1 cellular context compared by ENCODE assay signal in genomic region chr4:69832326-69833030, GRCh38.
TF ChIP-seq lines count a peak whose summit lies in the region.

No MANE protein-coding gene starts in this region.

TF ChIP-seq in HepG2, 621 proteins besides CTCF, POLR2A, EP300 and RAD21 (continued from another document and continues in another):
- TF ChIP-seq, protein P1, sequence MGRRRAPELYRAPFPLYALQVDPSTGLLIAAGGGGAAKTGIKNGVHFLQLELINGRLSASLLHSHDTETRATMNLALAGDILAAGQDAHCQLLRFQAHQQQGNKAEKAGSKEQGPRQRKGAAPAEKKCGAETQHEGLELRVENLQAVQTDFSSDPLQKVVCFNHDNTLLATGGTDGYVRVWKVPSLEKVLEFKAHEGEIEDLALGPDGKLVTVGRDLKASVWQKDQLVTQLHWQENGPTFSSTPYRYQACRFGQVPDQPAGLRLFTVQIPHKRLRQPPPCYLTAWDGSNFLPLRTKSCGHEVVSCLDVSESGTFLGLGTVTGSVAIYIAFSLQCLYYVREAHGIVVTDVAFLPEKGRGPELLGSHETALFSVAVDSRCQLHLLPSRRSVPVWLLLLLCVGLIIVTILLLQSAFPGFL (CRISPR knock-in tag; IDR thresholded peaks at IDR 0.05): no peak
- TF ChIP-seq ZFX (CRISPR knock-in tag; IDR thresholded peaks at IDR 0.05; ENCODE audit: low read depth) (no peak), ZFP36L2 (CRISPR knock-in tag; IDR thresholded peaks at IDR 0.05) (no peak), ZNF598 (CRISPR knock-in tag; IDR thresholded peaks at IDR 0.05; ENCODE audit: borderline replicate concordance) (no peak), ZNF281 (CRISPR knock-in tag; IDR thresholded peaks at IDR 0.05; ENCODE audit: borderline replicate concordance) (peak; percentile 82), MYPOP (CRISPR knock-in tag; IDR thresholded peaks at IDR 0.05) (no peak), RFX1 (IDR thresholded peaks at IDR 0.05) (no peak), ZNF503 (CRISPR knock-in tag; IDR thresholded peaks at IDR 0.05) (peak; percentile 88), ETS1 (CRISPR knock-in tag; IDR thresholded peaks at IDR 0.05) (no peak), SAFB2 (CRISPR knock-in tag; IDR thresholded peaks at IDR 0.05; ENCODE audit: borderline replicate concordance, low read depth) (no peak), ZNF773 (CRISPR knock-in tag; IDR thresholded peaks at IDR 0.05; ENCODE audit: borderline replicate concordance) (no peak), ETV6 (CRISPR knock-in tag; conservative IDR thresholded peaks at IDR 0.05) (no peak), ESRRA (CRISPR knock-in tag; IDR thresholded peaks at IDR 0.05; ENCODE audit: low read depth) (no peak), ZSCAN21 (CRISPR knock-in tag; IDR thresholded peaks at IDR 0.05; ENCODE audit: borderline replicate concordance) (no peak), MTA3 (CRISPR knock-in tag; IDR thresholded peaks at IDR 0.05) (no peak), BRF2 (CRISPR knock-in tag; IDR thresholded peaks at IDR 0.05) (no peak), JDP2 (CRISPR knock-in tag; IDR thresholded peaks at IDR 0.05; ENCODE audit: borderline replicate concordance) (no peak), BATF2 (CRISPR knock-in tag; IDR thresholded peaks at IDR 0.05) (no peak), ZNF577 (CRISPR knock-in tag; IDR thresholded peaks at IDR 0.05; ENCODE audit: borderline replicate concordance, low read depth) (no peak), YEATS2 (CRISPR knock-in tag; IDR thresholded peaks at IDR 0.05; ENCODE audit: borderline replicate concordance) (no peak; the same call in 1 of the 2 replicates), SALL1 (CRISPR knock-in tag; IDR thresholded peaks at IDR 0.05) (peak; percentile 97), CC2D1A (CRISPR knock-in tag; IDR thresholded peaks at IDR 0.05) (no peak), SIN3B (IDR thresholded peaks at IDR 0.05; ENCODE audit: low read length) (no peak), ZNF235 (CRISPR knock-in tag; IDR thresholded peaks at IDR 0.05; ENCODE audit: borderline replicate concordance) (no peak), REL (CRISPR knock-in tag; conservative IDR thresholded peaks at IDR 0.05) (no peak), ZMYM2 (CRISPR knock-in tag; IDR thresholded peaks at IDR 0.05) (peak; percentile 64; the same call in 1 of the 2 replicates), SP140L (CRISPR knock-in tag; IDR thresholded peaks at IDR 0.05; ENCODE audit: borderline replicate concordance) (no peak), ZFP82 (CRISPR knock-in tag; IDR thresholded peaks at IDR 0.05; ENCODE audit: borderline replicate concordance) (no peak), ZNF253 (CRISPR knock-in tag; IDR thresholded peaks at IDR 0.05; ENCODE audit: borderline replicate concordance) (no peak), ZNF746 (CRISPR knock-in tag; IDR thresholded peaks at IDR 0.05) (no peak), ZNF468 (CRISPR knock-in tag; IDR thresholded peaks at IDR 0.05) (no peak), YEATS4 (CRISPR knock-in tag; IDR thresholded peaks at IDR 0.05; ENCODE audit: borderline replicate concordance) (peak; percentile 58; the same call in 1 of the 2 replicates), ZNF737 (CRISPR knock-in tag; IDR thresholded peaks at IDR 0.05; ENCODE audit: borderline replicate concordance) (no peak), ZNF274 (CRISPR knock-in tag; IDR thresholded peaks at IDR 0.05) (no peak), HDAC2 (CRISPR knock-in tag; IDR thresholded peaks at IDR 0.05) (peak; percentile 96), ZFP37 (CRISPR knock-in tag; IDR thresholded peaks at IDR 0.05; ENCODE audit: borderline replicate concordance) (no peak), TBP (CRISPR knock-in tag; IDR thresholded peaks at IDR 0.05) (0 out of 2 replicates have a peak, but pooled peaks have one; percentile 35), ARNT2 (CRISPR knock-in tag; IDR thresholded peaks at IDR 0.05; ENCODE audit: low read depth) (peak; percentile 50; the same call in 1 of the 2 replicates), NKX3-1 (CRISPR knock-in tag; IDR thresholded peaks at IDR 0.05) (peak; percentile 83; the same call in 1 of the 2 replicates), ZBTB37 (CRISPR knock-in tag; IDR thresholded peaks at IDR 0.05) (no peak), ZNF343 (CRISPR knock-in tag; IDR thresholded peaks at IDR 0.05) (no peak), SRY (CRISPR knock-in tag; IDR thresholded peaks at IDR 0.05) (no peak), DDIT3 (CRISPR knock-in tag; IDR thresholded peaks at IDR 0.05) (no peak), THRA (CRISPR knock-in tag; IDR thresholded peaks at IDR 0.05; ENCODE audit: borderline replicate concordance) (peak; percentile 87; the same call in 1 of the 2 replicates), TMF1 (CRISPR knock-in tag; IDR thresholded peaks at IDR 0.05; ENCODE audit: low read depth) (no peak)
- TF ChIP-seq, protein P2, sequence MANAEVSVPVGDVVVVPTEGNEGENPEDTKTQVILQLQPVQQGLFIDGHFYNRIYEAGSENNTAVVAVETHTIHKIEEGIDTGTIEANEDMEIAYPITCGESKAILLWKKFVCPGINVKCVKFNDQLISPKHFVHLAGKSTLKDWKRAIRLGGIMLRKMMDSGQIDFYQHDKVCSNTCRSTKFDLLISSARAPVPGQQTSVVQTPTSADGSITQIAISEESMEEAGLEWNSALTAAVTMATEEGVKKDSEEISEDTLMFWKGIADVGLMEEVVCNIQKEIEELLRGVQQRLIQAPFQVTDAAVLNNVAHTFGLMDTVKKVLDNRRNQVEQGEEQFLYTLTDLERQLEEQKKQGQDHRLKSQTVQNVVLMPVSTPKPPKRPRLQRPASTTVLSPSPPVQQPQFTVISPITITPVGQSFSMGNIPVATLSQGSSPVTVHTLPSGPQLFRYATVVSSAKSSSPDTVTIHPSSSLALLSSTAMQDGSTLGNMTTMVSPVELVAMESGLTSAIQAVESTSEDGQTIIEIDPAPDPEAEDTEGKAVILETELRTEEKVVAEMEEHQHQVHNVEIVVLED (CRISPR knock-in tag; IDR thresholded peaks at IDR 0.05; ENCODE audit: borderline replicate concordance): peak; percentile 39; the same call in 1 of the 2 replicates
- TF ChIP-seq, protein P3, sequence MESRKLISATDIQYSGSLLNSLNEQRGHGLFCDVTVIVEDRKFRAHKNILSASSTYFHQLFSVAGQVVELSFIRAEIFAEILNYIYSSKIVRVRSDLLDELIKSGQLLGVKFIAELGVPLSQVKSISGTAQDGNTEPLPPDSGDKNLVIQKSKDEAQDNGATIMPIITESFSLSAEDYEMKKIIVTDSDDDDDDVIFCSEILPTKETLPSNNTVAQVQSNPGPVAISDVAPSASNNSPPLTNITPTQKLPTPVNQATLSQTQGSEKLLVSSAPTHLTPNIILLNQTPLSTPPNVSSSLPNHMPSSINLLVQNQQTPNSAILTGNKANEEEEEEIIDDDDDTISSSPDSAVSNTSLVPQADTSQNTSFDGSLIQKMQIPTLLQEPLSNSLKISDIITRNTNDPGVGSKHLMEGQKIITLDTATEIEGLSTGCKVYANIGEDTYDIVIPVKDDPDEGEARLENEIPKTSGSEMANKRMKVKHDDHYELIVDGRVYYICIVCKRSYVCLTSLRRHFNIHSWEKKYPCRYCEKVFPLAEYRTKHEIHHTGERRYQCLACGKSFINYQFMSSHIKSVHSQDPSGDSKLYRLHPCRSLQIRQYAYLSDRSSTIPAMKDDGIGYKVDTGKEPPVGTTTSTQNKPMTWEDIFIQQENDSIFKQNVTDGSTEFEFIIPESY (CRISPR knock-in tag; IDR thresholded peaks at IDR 0.05): peak; percentile 45
